In the genomic region with DNA sequence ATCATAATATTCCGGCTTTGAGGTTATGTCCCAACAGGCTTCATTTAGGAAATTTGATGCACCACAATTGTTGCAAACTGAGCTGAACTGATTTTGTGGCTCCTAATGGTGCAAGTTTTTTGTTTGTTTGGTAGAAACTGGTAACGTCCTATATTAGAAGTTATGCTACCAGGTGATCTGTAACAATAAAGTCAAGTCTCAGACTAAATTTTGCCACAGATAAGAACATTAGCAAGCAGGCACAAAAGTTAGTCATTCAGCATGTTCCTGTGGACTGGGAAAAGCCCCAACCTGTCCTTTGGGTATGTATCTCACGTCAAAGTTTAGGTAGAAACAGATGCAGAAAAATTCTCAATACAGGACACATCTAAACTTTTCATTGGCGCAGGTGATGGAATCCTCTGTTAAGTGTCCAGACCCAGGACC, we compare ENCODE assay signal across 19 cellular contexts.
DNase-seq lines count a peak whose midpoint lies in the region; FAIRE-seq and TF ChIP-seq lines count a peak whose summit lies in the region.
"Had no signal": no experiment of that assay in that cellular context is flagged by ENCODE, and none has a peak within 500 bp of the region (broad histone marks: within the 10 kb centered on the region; RNA-seq: fewer than 3 reads in every experiment).

No MANE protein-coding gene starts in this region.

- H3K27me3 ChIP-seq in SJSA1 (replicated peaks) (no peaks in the 10 kb centered on the region), H1 (replicated peaks in 1 of 4; ENCODE audit: control insufficient read depth in 3 of 4, extremely low read depth in 1 of 4, insufficient read depth in 3 of 4, low read length in 3 of 4) (no peaks in the 10 kb centered on the region), osteoblast (ENCODE audit: insufficient read depth, low read length) (no peaks in the 10 kb centered on the region)
- H3K27me3 ChIP-seq: gastroesophageal sphincter, tibial artery had no signal

- H3K36me3 ChIP-seq in SJSA1 = no peaks in the 10 kb centered on the region; the same call in 1 of the 2 replicates
- no peaks in the 10 kb centered on the region for H3K36me3 ChIP-seq in H1 (ENCODE audit: control insufficient read depth in 2 of 4, insufficient read depth in 4 of 4, low read length in 3 of 4)
- H3K36me3 ChIP-seq in osteoblast (ENCODE audit: insufficient read depth, low read length) = no peaks in the 10 kb centered on the region
- H3K36me3 ChIP-seq: gastroesophageal sphincter, HAP-1, tibial artery had no signal

- CTCF ChIA-PET in H1 (lab: Charles Lee; ENCODE audit: partially characterized antibody) = interaction anchor here (0.6 to 5.6 kb wide), 4 partner anchors 13 to 262 kb away, joined by 3 to 32 read pairs (median 9); no protein-coding TSS in a partner anchor

- no peak overlapping the region for H3K4me2 ChIP-seq in H1 (ENCODE audit: insufficient read depth in 1 of 2, low read depth in 2 of 2, low read length in 2 of 2)
- H3K4me2 ChIP-seq in osteoblast (ENCODE audit: insufficient read depth, low read length) = no peak overlapping the region

- no peak overlapping the region for H2BK120ac ChIP-seq in H1 (replicated peaks; ENCODE audit: low read depth, low read length)

- H3K14ac ChIP-seq in H1 (ENCODE audit: insufficient read length) = no peak overlapping the region

- H3K27ac ChIP-seq in SJSA1 (peak overlapping the region; percentile 27; the same call in 1 of the 2 replicates), H1 (ENCODE audit: low read depth, low read length) (no peak overlapping the region), osteoblast (ENCODE audit: low read depth, low read length) (peak overlapping the region; percentile 42)
- H3K27ac ChIP-seq: gastroesophageal sphincter, tibial artery had no signal

- H3K4me1 ChIP-seq in SJSA1 (replicated peaks) (peaks cover 17% of the 10 kb centered on the region), H1 (replicated peaks in 1 of 4; ENCODE audit: control insufficient read depth in 3 of 4, insufficient read depth in 4 of 4, low read length in 3 of 4) (peaks cover 0 to 5% (median 0%) of the 10 kb centered on the region in 4 experiments; a peak in 1 of 7 replicates), osteoblast (ENCODE audit: insufficient read depth, low read length) (peaks cover 38% of the 10 kb centered on the region)

- FAIRE-seq in GM19239 (lab: Jason Lieb, UNC) = peak; percentile 35
- no peak for FAIRE-seq in H1 (lab: Jason Lieb, UNC)
- no peak for FAIRE-seq in urothelium cell line (lab: Jason Lieb, UNC)

- no peak overlapping the region for H2BK5ac ChIP-seq in H1 (ENCODE audit: low read depth, low read length)

- H3K18ac ChIP-seq in H1 (ENCODE audit: extremely low read depth, low read length) = no peak overlapping the region

- POLR2A ChIA-PET in H1 (lab: Charles Lee; ENCODE audit: partially characterized antibody) = no interaction called here

- H3K4me3 ChIP-seq in SJSA1 (no peak overlapping the region), H1 (ENCODE audit: extremely low read depth in 1 of 4, insufficient read depth in 2 of 4, low read depth in 3 of 4, low read length in 4 of 4) (no peak overlapping the region), osteoblast (ENCODE audit: insufficient read depth, low read length) (no peak overlapping the region)
- H3K4me3 ChIP-seq: gastroesophageal sphincter, HAP-1, tibial artery had no signal

- H3K9me3 ChIP-seq in SJSA1 (replicated peaks) (no peaks in the 10 kb centered on the region), H1 (ENCODE audit: insufficient read depth in 2 of 2, low read depth in 1 of 2, low read length in 1 of 2) (no peaks in the 10 kb centered on the region), osteoblast (ENCODE audit: low read depth, low read length) (no peaks in the 10 kb centered on the region)
- H3K9me3 ChIP-seq: gastroesophageal sphincter, HAP-1, tibial artery had no signal

- H2AFZ ChIP-seq in H1 (ENCODE audit: low read length) = no peak overlapping the region
- H2AFZ ChIP-seq in osteoblast (ENCODE audit: low read length) = no peak overlapping the region

- H2BK20ac ChIP-seq in H1 (ENCODE audit: low read length) = no peak overlapping the region

- no peak overlapping the region for H3K4ac ChIP-seq in H1 (replicated peaks; ENCODE audit: insufficient read length, low read depth, low read length)

- no peaks in the 10 kb centered on the region for H3K23me2 ChIP-seq in H1 (ENCODE audit: low read depth, low read length)

- no peak for TF ChIP-seq POLR2A in H1 (IDR thresholded peaks at IDR 0.05; ENCODE audit: control extremely low read depth in 1 of 2, low read depth in 2 of 2, low read length in 2 of 2)

- no peak overlapping the region for H4K91ac ChIP-seq in H1 (replicated peaks; ENCODE audit: insufficient read length, low read length)

- H3K79me1 ChIP-seq in H1 (ENCODE audit: low read depth, low read length) = no peaks in the 10 kb centered on the region

- no peak overlapping the region for H4K8ac ChIP-seq in H1 (ENCODE audit: extremely low read depth, insufficient read depth, low read length)

- DNase-seq in GM19239 (ENCODE audit: insufficient read length, low spot score) (no peak), SJSA1 (ENCODE audit: low read depth in 1 of 2, low spot score in 2 of 2) (no peak), H1 (ENCODE audit: low read depth in 1 of 2, low spot score in 2 of 2) (no peak), osteoblast (ENCODE audit: insufficient read length, low spot score, missing footprints) (no peak), islet precursor cell (no peak), HK-2 (ENCODE audit: unreplicated experiment) (no peak), urothelium cell line (ENCODE audit: low spot score) (no peak)
- DNase-seq in NK-92 treated with Interleukin-12 subunit alpha and Interleukin-12 subunit beta, amount 100 ng/mL, for 24 hours (lab: John Stamatoyannopoulos, UW) = no peak
- DNase-seq: activated CD4-positive, alpha-beta T cell treated with anti-CD3 and anti-CD28 coated beads, Interleukin-2, amount 50 U/mL, for 4 hours; activated naive CD4-positive, alpha-beta T cell; activated naive CD8-positive, alpha-beta T cell treated with anti-CD3 and anti-CD28 coated beads, Interleukin-2, amount 50 U/mL, for 24 hours; CD8-positive, alpha-beta memory T cell; hippocampal formation; NCI-H1436 treated with DMSO at 0.1 percent for 48 hours; NCI-H526 treated with DMSO at 0.1 percent for 48 hours; stimulated activated CD4-positive, alpha-beta T cell treated with anti-CD3 and anti-CD28 coated beads, Interleukin-4, amount 100 ng/mL, for 1 hour; tibial artery had no signal

- H2BK15ac ChIP-seq in H1 (ENCODE audit: low read length) = no peak overlapping the region

- WGBS in H1 (ENCODE audit: extremely low coverage in 1 of 2, insufficient coverage in 1 of 2, insufficient read length in 1 of 2, insufficient replicate concordance in 2 of 2, low coverage in 1 of 2, low lambda C conversion rate in 2 of 2, missing lambda C conversion rate in 1 of 2), 2 experiments = 88% methylated on average over 4 of the region's 4 CpGs; no CpG with 5 or more reads in 1 of the 2 experiments

- no peak overlapping the region for H3K56ac ChIP-seq in H1 (replicated peaks; ENCODE audit: insufficient read length, low read depth, low read length)

- TF ChIP-seq CTCF in H1 (IDR thresholded peaks at IDR 0.05; ENCODE audit: control extremely low read depth in 1 of 3, insufficient read depth in 1 of 3, low read depth in 1 of 3, low read length in 3 of 3) (no peak), osteoblast (IDR thresholded peaks at IDR 0.05; ENCODE audit: extremely low read depth, low read depth, low read length) (no peak)

- no peak overlapping the region for H4K5ac ChIP-seq in H1 (ENCODE audit: insufficient read length, low read depth, low read length)

- peak overlapping the region; percentile 47 for H3K23ac ChIP-seq in H1 (ENCODE audit: insufficient read length)

- H3K9ac ChIP-seq in H1 (replicated peaks in 1 of 4; ENCODE audit: extremely low read depth in 1 of 4, low read depth in 3 of 4, low read length in 3 of 4) = no peak overlapping the region

- H3K79me2 ChIP-seq in H1 (ENCODE audit: control insufficient read depth in 1 of 2, insufficient read depth in 2 of 2, low read length in 2 of 2) (no peaks in the 10 kb centered on the region), osteoblast (ENCODE audit: insufficient read depth, low read length) (peaks cover 4% of the 10 kb centered on the region)

- TF ChIP-seq RAD21 in H1 (IDR thresholded peaks at IDR 0.05 in 1 of 2, conservative IDR thresholded peaks at IDR 0.05 in 1 of 2; ENCODE audit: low read depth in 2 of 2, low read length in 2 of 2) = no peak

- no peak for TF ChIP-seq EP300 in H1 (IDR thresholded peaks at IDR 0.05; ENCODE audit: borderline replicate concordance in 1 of 2, low read depth in 2 of 2, low read length in 2 of 2)

- no peak overlapping the region for H2BK12ac ChIP-seq in H1 (ENCODE audit: low read depth, low read length)

- H4K20me1 ChIP-seq in H1 (replicated peaks in 1 of 2; ENCODE audit: control insufficient read depth in 1 of 2, insufficient read depth in 2 of 2, low read length in 2 of 2) = no peaks in the 10 kb centered on the region
- no peaks in the 10 kb centered on the region for H4K20me1 ChIP-seq in osteoblast (ENCODE audit: insufficient read depth, low read length)

- H2AK5ac ChIP-seq in H1 (ENCODE audit: low read depth, low read length) = no peak overlapping the region

TF ChIP-seq in H1, 55 proteins besides CTCF, POLR2A, EP300 and RAD21:
- TF ChIP-seq CHD1 (IDR thresholded peaks at IDR 0.05; ENCODE audit: low read depth, low read length) = no peak
- TF ChIP-seq HDAC6 (IDR thresholded peaks at IDR 0.05; ENCODE audit: low read depth, low read length) = no peak
- TF ChIP-seq RNF2 (IDR thresholded peaks at IDR 0.05; ENCODE audit: borderline replicate concordance, low read depth, low read length, missing control alignments, poor library complexity, severe bottlenecking) = no peak
- TF ChIP-seq SAP30 (IDR thresholded peaks at IDR 0.05; ENCODE audit: insufficient read depth, insufficient replicate concordance, low read length) = no peak
- TF ChIP-seq GTF2F1 (IDR thresholded peaks at IDR 0.05; ENCODE audit: borderline replicate concordance, low read depth, low read length) = no peak
TF ChIP-seq in H1: peak in this region for 0.
